26 cellular contexts compared by ENCODE assay signal in the genomic region with DNA sequence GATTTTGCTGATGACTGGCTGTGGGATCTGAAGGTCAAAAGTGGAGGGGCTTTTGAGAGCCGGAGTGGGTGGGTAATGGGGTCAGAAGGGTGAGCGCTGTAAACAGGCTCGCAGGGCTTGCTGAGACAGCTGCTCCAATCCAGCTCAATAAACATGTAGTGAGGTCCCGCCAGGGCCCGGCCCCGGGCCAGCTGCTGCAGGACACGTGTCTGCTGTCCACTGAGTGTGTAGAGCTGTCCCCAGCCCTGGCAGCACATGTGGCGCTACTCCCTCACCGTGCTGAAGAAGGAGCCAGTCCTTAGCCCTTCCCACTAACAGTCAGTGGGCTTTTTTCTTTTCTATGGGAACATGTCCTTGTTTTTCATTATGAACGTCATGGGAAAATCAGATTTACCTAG.
"Had no signal": no experiment of that assay in that cellular context is flagged by ENCODE, and none has a peak within 500 bp of the region (broad histone marks: within the 10 kb centered on the region; RNA-seq: fewer than 3 reads in every experiment).

No MANE protein-coding gene starts in this region.

- H3K4me3 Mint-ChIP-seq: memory B cell; naive B cell; natural killer cell treated with Interleukin-12 subunit alpha and Interleukin-12 subunit beta and Interleukin-15 and Interleukin-18, amount 100 ng/mL, for 72 hours; neural progenitor cell; stimulated activated naive B cell treated with anti-CD40 and anti-IgM and Interleukin-4, amounts not matched to agents 10 μg/mL and 1 μg/mL and 100 μg/mL, for 72 hours; stimulated activated naive CD8-positive, alpha-beta T cell treated with anti-CD3 and anti-CD28 coated beads, Interleukin-15, Interleukin-2, amounts not matched to agents 100 ng/mL and 50 ng/mL, for 24 hours had no signal

- DNase-seq: dermis blood vessel endothelial cell; effector memory CD4-positive, alpha-beta T cell; foreskin keratinocyte; heart left ventricle; left colon; naive B cell; nucleus accumbens; right cardiac atrium; small intestine; stimulated activated CD4-positive, alpha-beta T cell treated with anti-CD3 and anti-CD28 coated beads, Interleukin-15, amount 100 ng/mL, for 24 hours; stimulated activated CD4-positive, alpha-beta T cell treated with anti-CD3 and anti-CD28 coated beads, Interleukin-2, amount 100 ng/mL, for 48 hours; stimulated activated naive B cell treated with anti-CD40 and anti-IgM and Interleukin-4, amounts not matched to agents 10 μg/mL and 1 μg/mL and 100 μg/mL, for 72 hours; upper lobe of right lung had no signal

- ATAC-seq: foreskin keratinocyte; gastroesophageal sphincter; heart left ventricle; left colon; right cardiac atrium; stimulated activated naive B cell treated with anti-CD40 and anti-IgM and Interleukin-4, amounts not matched to agents 10 μg/mL and 1 μg/mL and 100 μg/mL, for 72 hours; upper lobe of right lung had no signal

- H3K4me3 ChIP-seq: coronary artery, esophagus muscularis mucosa, gastroesophageal sphincter, heart left ventricle, hepatocyte, lung, neural progenitor cell, prostate gland, thoracic aorta, tibial nerve, upper lobe of right lung, vagina had no signal

- H3K27ac Mint-ChIP-seq: memory B cell; natural killer cell treated with Interleukin-12 subunit alpha and Interleukin-12 subunit beta and Interleukin-15 and Interleukin-18, amount 100 ng/mL, for 72 hours; stimulated activated naive B cell treated with anti-CD40 and anti-IgM and Interleukin-4, amounts not matched to agents 10 μg/mL and 1 μg/mL and 100 μg/mL, for 72 hours; stimulated activated naive CD8-positive, alpha-beta T cell treated with anti-CD3 and anti-CD28 coated beads, Interleukin-15, Interleukin-2, amounts not matched to agents 100 ng/mL and 50 ng/mL, for 24 hours had no signal

- H3K36me3 Mint-ChIP-seq: memory B cell; naive B cell; natural killer cell treated with Interleukin-12 subunit alpha and Interleukin-12 subunit beta and Interleukin-15 and Interleukin-18, amount 100 ng/mL, for 72 hours; neural progenitor cell had no signal

- H3K27me3 ChIP-seq: foreskin keratinocyte, hepatocyte, neural progenitor cell, tibial nerve had no signal

- H3K9me3 Mint-ChIP-seq: memory B cell; natural killer cell treated with Interleukin-12 subunit alpha and Interleukin-12 subunit beta and Interleukin-15 and Interleukin-18, amount 100 ng/mL, for 72 hours; stimulated activated naive CD8-positive, alpha-beta T cell treated with anti-CD3 and anti-CD28 coated beads, Interleukin-15, Interleukin-2, amounts not matched to agents 100 ng/mL and 50 ng/mL, for 24 hours had no signal

- H3K9me3 ChIP-seq: esophagus muscularis mucosa, gastroesophageal sphincter, heart left ventricle, prostate gland, thoracic aorta, tibial nerve, upper lobe of right lung, vagina had no signal

- H3K36me3 ChIP-seq: esophagus muscularis mucosa, gastroesophageal sphincter, heart left ventricle, neural progenitor cell, prostate gland, thoracic aorta, tibial nerve, upper lobe of right lung, vagina had no signal

- H3K27ac ChIP-seq: coronary artery, esophagus muscularis mucosa, foreskin keratinocyte, gastroesophageal sphincter, heart left ventricle, hepatocyte, neural progenitor cell, prostate gland, thoracic aorta, tibial nerve, upper lobe of right lung, vagina had no signal

- H3K4me1 ChIP-seq: esophagus muscularis mucosa, foreskin keratinocyte, gastroesophageal sphincter, heart left ventricle, prostate gland, tibial nerve, upper lobe of right lung, vagina had no signal
